In genomic region chr1:246258250-246258649, GRCh38 we compare ENCODE assay signal across 34 cellular contexts.
"Had no signal": no experiment of that assay in that cellular context is flagged by ENCODE, and none has a peak within 500 bp of the region (broad histone marks: within the 10 kb centered on the region; RNA-seq: fewer than 3 reads in every experiment).

No MANE protein-coding gene starts in this region.

- H3K27me3 ChIP-seq: MG63 had no signal

- H3K4me3 ChIP-seq: MG63 had no signal

- H3K36me3 ChIP-seq: MG63 had no signal

- H3K9me3 ChIP-seq: MG63 had no signal

- DNase-seq: Karpas-422, Kasumi-1, MG63, MM.1S, NCI-H1048, NCI-H1092, NCI-H1092 treated with DMSO at 0.1 percent for 48 hours, NCI-H1105, NCI-H1105 treated with DMSO at 0.1 percent for 48 hours, NCI-H1417, NCI-H1417 treated with DMSO at 0.1 percent for 48 hours, NCI-H1436, NCI-H1436 treated with DMSO at 0.1 percent for 48 hours, NCI-H146, NCI-H1694, NCI-H1694 treated with DMSO at 0.1 percent for 48 hours, NCI-H187, NCI-H187 treated with DMSO at 0.1 percent for 48 hours, NCI-H1930, NCI-H2029, NCI-H2029 treated with DMSO at 0.1 percent for 48 hours, NCI-H2081, NCI-H2081 treated with DMSO at 0.1 percent for 48 hours, NCI-H2107, NCI-H2171, NCI-H2171 treated with DMSO at 0.1 percent for 48 hours, NCI-H2227 treated with DMSO at 0.1 percent for 48 hours, NCI-H226, NCI-H345, NCI-H446, NCI-H446 treated with DMSO at 0.1 percent for 48 hours, NCI-H510A, NCI-H510A treated with DMSO at 0.1 percent for 48 hours, NCI-H524 had no signal
